1 cellular context compared by ENCODE assay signal in genomic region chr6:149728499-149729234, GRCh38.
TF ChIP-seq lines count a peak whose summit lies in the region.

No MANE protein-coding gene starts in this region.

TF ChIP-seq in K562, 482 proteins besides CTCF, POLR2A, EP300 and RAD21 (continued from another document and continues in another):
- TF ChIP-seq ZBTB2 (IDR thresholded peaks at IDR 0.05) (peak; percentile 95), SAP30 (IDR thresholded peaks at IDR 0.05; ENCODE audit: borderline replicate concordance, insufficient read depth, low read depth, low read length, poor library complexity, severe bottlenecking) (no peak), RAD51 (IDR thresholded peaks at IDR 0.05; ENCODE audit: borderline replicate concordance, low read depth) (peak; percentile 13; the same call in 1 of the 2 replicates), CBX1 (IDR thresholded peaks at IDR 0.05; ENCODE audit: low read depth) (no peak), EHMT2 (IDR thresholded peaks at IDR 0.05) (peak; percentile 60; the same call in 1 of the 2 replicates), PHF21A (IDR thresholded peaks at IDR 0.05; ENCODE audit: borderline replicate concordance, low read depth) (peak; percentile 85; the same call in 1 of the 2 replicates), TEAD2 (tag; IDR thresholded peaks at IDR 0.05) (no peak), E2F3 (CRISPR knock-in tag; IDR thresholded peaks at IDR 0.05) (0 out of 2 replicates have a peak, but pooled peaks have one; percentile 76), PKNOX1 (IDR thresholded peaks at IDR 0.05) (peak; percentile 77), NR3C1 (CRISPR knock-in tag; IDR thresholded peaks at IDR 0.05) (no peak), CBFA2T2 (conservative IDR thresholded peaks at IDR 0.05) (peak; percentile 97), E2F1 (CRISPR knock-in tag; IDR thresholded peaks at IDR 0.05) (no peak; the same call in 1 of the 2 replicates), SMARCA5 (IDR thresholded peaks at IDR 0.05) (peak; percentile 95), ZFX (CRISPR knock-in tag; IDR thresholded peaks at IDR 0.05) (no peak), SFPQ (IDR thresholded peaks at IDR 0.05; ENCODE audit: low read depth, low read length) (no peak), HNRNPL (IDR thresholded peaks at IDR 0.05; ENCODE audit: low read depth, low read length) (no peak), KLF16 (IDR thresholded peaks at IDR 0.05) (peak; percentile 91), RREB1 (CRISPR knock-in tag; IDR thresholded peaks at IDR 0.05) (0 out of 2 replicates have a peak, but pooled peaks have one; percentile 31), MITF (IDR thresholded peaks at IDR 0.05) (no peak; the same call in 1 of the 2 replicates), SUPT5H (IDR thresholded peaks at IDR 0.05) (peak; percentile 67), ZNF77 (CRISPR knock-in tag; IDR thresholded peaks at IDR 0.05) (no peak), DPF2 (IDR thresholded peaks at IDR 0.05) (peak; percentile 99), CBX5 (IDR thresholded peaks at IDR 0.05; ENCODE audit: borderline replicate concordance, low read depth) (0 out of 2 replicates have a peak, but pooled peaks have one; percentile 56), ZSCAN32 (CRISPR knock-in tag; IDR thresholded peaks at IDR 0.05) (no peak), ZBTB5 (IDR thresholded peaks at IDR 0.05) (peak; percentile 34; the same call in 1 of the 2 replicates), SRSF1 (IDR thresholded peaks at IDR 0.05; ENCODE audit: low read depth, low read length) (no peak), ZNF133 (CRISPR knock-in tag; IDR thresholded peaks at IDR 0.05) (no peak; the same call in 1 of the 2 replicates), KAT7 (CRISPR knock-in tag; IDR thresholded peaks at IDR 0.05; ENCODE audit: borderline replicate concordance) (no peak), ZNF830 (CRISPR knock-in tag; IDR thresholded peaks at IDR 0.05) (no peak), HBP1 (CRISPR knock-in tag; IDR thresholded peaks at IDR 0.05) (peak; percentile 83), NFIC (IDR thresholded peaks at IDR 0.05) (peak; percentile 89), PML (IDR thresholded peaks at IDR 0.05; ENCODE audit: low read length) (peak; percentile 81), TAL1 (IDR thresholded peaks at IDR 0.05) (peak; percentile 92), ZNF609 (CRISPR knock-in tag; IDR thresholded peaks at IDR 0.05; ENCODE audit: borderline replicate concordance) (no peak), CC2D1A (IDR thresholded peaks at IDR 0.05) (peak; percentile 90; the same call in 1 of the 2 replicates)
